In the genomic region with DNA sequence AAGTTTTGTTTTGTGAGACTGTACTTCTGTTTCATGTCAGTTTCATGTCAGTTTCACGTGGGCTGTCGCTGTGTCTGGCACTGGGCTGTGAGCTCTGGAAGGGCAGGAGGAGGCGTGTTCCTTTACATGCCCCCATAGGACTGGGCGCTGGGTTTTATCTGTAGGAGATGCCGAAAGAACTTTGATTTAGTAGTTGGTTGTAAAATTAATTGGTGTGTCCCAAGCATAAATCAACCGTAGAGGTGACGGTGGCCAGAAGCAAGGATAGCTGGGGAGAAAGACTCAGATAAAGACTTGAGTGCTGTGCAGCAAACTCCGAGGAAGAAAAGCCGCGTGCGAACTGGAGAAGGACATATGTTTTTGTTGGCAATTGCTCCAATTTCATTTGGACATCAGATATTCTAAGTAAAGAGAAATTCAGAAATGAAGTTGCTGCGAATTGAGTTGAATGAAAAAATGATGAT, we compare ENCODE assay signal across 13 cellular contexts.
A peak's percentile ranks its signal among the peaks of the same experiment; 100 is the strongest.
DNase-seq lines count a peak whose midpoint lies in the region; ATAC-seq and TF ChIP-seq lines count a peak whose summit lies in the region.
"Had no signal": no experiment of that assay in that cellular context is flagged by ENCODE, and none has a peak within 500 bp of the region (broad histone marks: within the 10 kb centered on the region; RNA-seq: fewer than 3 reads in every experiment).

No MANE protein-coding gene starts in this region.

- peaks cover 9% of the 10 kb centered on the region; the same call in 1 of the 2 replicates for H3K9me3 ChIP-seq in SK-N-SH
- peaks cover 8% of the 10 kb centered on the region for H3K9me3 ChIP-seq in hepatocyte (ENCODE audit: low read depth)

- H4K20me1 ChIP-seq in SK-N-SH (ENCODE audit: insufficient read depth) (no peaks in the 10 kb centered on the region), hepatocyte (ENCODE audit: insufficient read depth, poor library complexity, severe bottlenecking) (no peaks in the 10 kb centered on the region)

- CTCF ChIA-PET in SK-N-SH (lab: Yijun Ruan, JAX) = interaction anchor here (1.1 to 1.5 kb wide), 3 partner anchors 14 to 395 kb away, joined by 3 to 4 read pairs (median 3); no protein-coding TSS in a partner anchor

- H3K27me3 ChIP-seq in SK-N-SH (ENCODE audit: insufficient read depth) (no peaks in the 10 kb centered on the region), hepatocyte (peaks cover 4% of the 10 kb centered on the region)
- H3K27me3 ChIP-seq: MG63 had no signal

- no peak for TF ChIP-seq RAD21 in SK-N-SH (IDR thresholded peaks at IDR 0.05; ENCODE audit: low read length)

- H3F3A ChIP-seq in SK-N-SH (replicated peaks; ENCODE audit: insufficient read depth) = no peaks in the 10 kb centered on the region

- POLR2A ChIA-PET in SK-N-SH (lab: Yijun Ruan, JAX) = no interaction called here

- H2AFZ ChIP-seq in SK-N-SH (ENCODE audit: low read depth) (no peak overlapping the region), hepatocyte (no peak overlapping the region)

- no peak for TF ChIP-seq CTCF in SK-N-SH (IDR thresholded peaks at IDR 0.05)
- no peak for TF ChIP-seq CTCF in hepatocyte (IDR thresholded peaks at IDR 0.05; ENCODE audit: poor library complexity)

- TF ChIP-seq EP300 in SK-N-SH (IDR thresholded peaks at IDR 0.05; ENCODE audit: borderline replicate concordance in 1 of 2, low read depth in 1 of 2, low read length in 1 of 2) = no peak

- ATAC-seq in SK-N-SH treated with all-trans-retinoic acid at 6 μM for 48 hours (no peak), HG02852 (IDR thresholded peaks at IDR 0.05; ENCODE audit: unreplicated experiment) (no peak)
- ATAC-seq: Panc1 had no signal

- no peak overlapping the region for H3K9ac ChIP-seq in SK-N-SH

- H3K9me2 ChIP-seq in SK-N-SH (no peaks in the 10 kb centered on the region), hepatocyte (replicated peaks; ENCODE audit: insufficient read depth) (no peaks in the 10 kb centered on the region)

- no peaks in the 10 kb centered on the region for H3K79me2 ChIP-seq in SK-N-SH (ENCODE audit: insufficient read depth)
- H3K79me2 ChIP-seq in hepatocyte = no peaks in the 10 kb centered on the region

- 14% methylated on average over 12 of the region's 12 CpGs for WGBS in SK-N-SH (ENCODE audit: low lambda C conversion rate)
- 48% methylated on average over 12 of the region's 12 CpGs for WGBS in hepatocyte (ENCODE audit: low lambda C conversion rate, missing lambda C conversion rate)

- DNase-seq in SK-N-SH (peak; percentile 29), NCI-H345 (lab: John Stamatoyannopoulos, UW) (peak; percentile 18), hepatocyte (ENCODE audit: low spot score) (no peak), middle frontal gyrus (ENCODE audit: extremely low spot score, low spot score) (no peak), NCI-H510A treated with DMSO at 0.1 percent for 48 hours (lab: John Stamatoyannopoulos, UW) (no peak)
- DNase-seq: DMS 273 treated with DMSO at 0.1 percent for 48 hours, Karpas-422, MG63, NCI-H2029 had no signal

- H3K36me3 ChIP-seq in SK-N-SH (replicated peaks in 1 of 2; ENCODE audit: control insufficient read depth in 1 of 2, insufficient read depth in 2 of 2, low read length in 1 of 2) (no peaks in the 10 kb centered on the region), hepatocyte (replicated peaks; ENCODE audit: insufficient read depth, low read depth) (no peaks in the 10 kb centered on the region)
- H3K36me3 ChIP-seq: MG63 had no signal

- H3K27ac ChIP-seq in SK-N-SH (ENCODE audit: low read depth in 2 of 2, low read length in 1 of 2) (no peak overlapping the region), hepatocyte (no peak overlapping the region)
- H3K27ac ChIP-seq: C4-2B had no signal

- H3K4me3 ChIP-seq in SK-N-SH (ENCODE audit: low read depth in 2 of 2, low read length in 1 of 2) (no peak overlapping the region; a peak in 1 of 4 replicates), hepatocyte (no peak overlapping the region)
- H3K4me3 ChIP-seq: MG63 had no signal

- peaks cover 0 to 4% of the 10 kb centered on the region in 2 experiments; a peak in 3 of 4 replicates for H3K4me1 ChIP-seq in SK-N-SH (ENCODE audit: control insufficient read depth in 1 of 2, insufficient read depth in 2 of 2, low read depth in 1 of 2, low read length in 1 of 2)
- H3K4me1 ChIP-seq in hepatocyte (ENCODE audit: insufficient read depth) = no peaks in the 10 kb centered on the region

- H3K4me2 ChIP-seq in SK-N-SH (no peak overlapping the region), hepatocyte (peak overlapping the region; percentile 39)

TF ChIP-seq in SK-N-SH, 30 proteins besides CTCF, POLR2A, EP300 and RAD21:
- TF ChIP-seq GATA2 (CRISPR knock-in tag; IDR thresholded peaks at IDR 0.05) = no peak
- TF ChIP-seq, protein P1, sequence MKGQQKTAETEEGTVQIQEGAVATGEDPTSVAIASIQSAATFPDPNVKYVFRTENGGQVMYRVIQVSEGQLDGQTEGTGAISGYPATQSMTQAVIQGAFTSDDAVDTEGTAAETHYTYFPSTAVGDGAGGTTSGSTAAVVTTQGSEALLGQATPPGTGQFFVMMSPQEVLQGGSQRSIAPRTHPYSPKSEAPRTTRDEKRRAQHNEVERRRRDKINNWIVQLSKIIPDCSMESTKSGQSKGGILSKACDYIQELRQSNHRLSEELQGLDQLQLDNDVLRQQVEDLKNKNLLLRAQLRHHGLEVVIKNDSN (IDR thresholded peaks at IDR 0.05; ENCODE audit: borderline replicate concordance, low read depth) = no peak
- TF ChIP-seq, protein P2, sequence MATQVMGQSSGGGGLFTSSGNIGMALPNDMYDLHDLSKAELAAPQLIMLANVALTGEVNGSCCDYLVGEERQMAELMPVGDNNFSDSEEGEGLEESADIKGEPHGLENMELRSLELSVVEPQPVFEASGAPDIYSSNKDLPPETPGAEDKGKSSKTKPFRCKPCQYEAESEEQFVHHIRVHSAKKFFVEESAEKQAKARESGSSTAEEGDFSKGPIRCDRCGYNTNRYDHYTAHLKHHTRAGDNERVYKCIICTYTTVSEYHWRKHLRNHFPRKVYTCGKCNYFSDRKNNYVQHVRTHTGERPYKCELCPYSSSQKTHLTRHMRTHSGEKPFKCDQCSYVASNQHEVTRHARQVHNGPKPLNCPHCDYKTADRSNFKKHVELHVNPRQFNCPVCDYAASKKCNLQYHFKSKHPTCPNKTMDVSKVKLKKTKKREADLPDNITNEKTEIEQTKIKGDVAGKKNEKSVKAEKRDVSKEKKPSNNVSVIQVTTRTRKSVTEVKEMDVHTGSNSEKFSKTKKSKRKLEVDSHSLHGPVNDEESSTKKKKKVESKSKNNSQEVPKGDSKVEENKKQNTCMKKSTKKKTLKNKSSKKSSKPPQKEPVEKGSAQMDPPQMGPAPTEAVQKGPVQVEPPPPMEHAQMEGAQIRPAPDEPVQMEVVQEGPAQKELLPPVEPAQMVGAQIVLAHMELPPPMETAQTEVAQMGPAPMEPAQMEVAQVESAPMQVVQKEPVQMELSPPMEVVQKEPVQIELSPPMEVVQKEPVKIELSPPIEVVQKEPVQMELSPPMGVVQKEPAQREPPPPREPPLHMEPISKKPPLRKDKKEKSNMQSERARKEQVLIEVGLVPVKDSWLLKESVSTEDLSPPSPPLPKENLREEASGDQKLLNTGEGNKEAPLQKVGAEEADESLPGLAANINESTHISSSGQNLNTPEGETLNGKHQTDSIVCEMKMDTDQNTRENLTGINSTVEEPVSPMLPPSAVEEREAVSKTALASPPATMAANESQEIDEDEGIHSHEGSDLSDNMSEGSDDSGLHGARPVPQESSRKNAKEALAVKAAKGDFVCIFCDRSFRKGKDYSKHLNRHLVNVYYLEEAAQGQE (IDR thresholded peaks at IDR 0.05; ENCODE audit: low read depth, low read length) = no peak
- TF ChIP-seq MEF2A (IDR thresholded peaks at IDR 0.05; ENCODE audit: borderline replicate concordance, low read depth) = no peak
- peak; percentile 76 for TF ChIP-seq MXI1 (IDR thresholded peaks at IDR 0.05; ENCODE audit: low read depth, low read length)

TF ChIP-seq in SK-N-SH treated with all-trans-retinoic acid at 6 μM for 48 hours, 23 proteins besides CTCF, POLR2A, EP300 and RAD21 (continues in another document):
- TF ChIP-seq RARB (CRISPR knock-in tag; IDR thresholded peaks at IDR 0.05) = no peak
- TF ChIP-seq, protein P3, sequence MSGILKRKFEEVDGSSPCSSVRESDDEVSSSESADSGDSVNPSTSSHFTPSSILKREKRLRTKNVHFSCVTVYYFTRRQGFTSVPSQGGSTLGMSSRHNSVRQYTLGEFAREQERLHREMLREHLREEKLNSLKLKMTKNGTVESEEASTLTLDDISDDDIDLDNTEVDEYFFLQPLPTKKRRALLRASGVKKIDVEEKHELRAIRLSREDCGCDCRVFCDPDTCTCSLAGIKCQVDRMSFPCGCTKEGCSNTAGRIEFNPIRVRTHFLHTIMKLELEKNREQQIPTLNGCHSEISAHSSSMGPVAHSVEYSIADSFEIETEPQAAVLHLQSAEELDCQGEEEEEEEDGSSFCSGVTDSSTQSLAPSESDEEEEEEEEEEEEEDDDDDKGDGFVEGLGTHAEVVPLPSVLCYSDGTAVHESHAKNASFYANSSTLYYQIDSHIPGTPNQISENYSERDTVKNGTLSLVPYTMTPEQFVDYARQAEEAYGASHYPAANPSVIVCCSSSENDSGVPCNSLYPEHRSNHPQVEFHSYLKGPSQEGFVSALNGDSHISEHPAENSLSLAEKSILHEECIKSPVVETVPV (CRISPR knock-in tag; IDR thresholded peaks at IDR 0.05) = no peak
- no peak for TF ChIP-seq ZNF565 (CRISPR knock-in tag; conservative IDR thresholded peaks at IDR 0.05; ENCODE audit: low read depth)
- TF ChIP-seq GLIS3 (CRISPR knock-in tag; IDR thresholded peaks at IDR 0.05) = no peak
- TF ChIP-seq BACH2 (CRISPR knock-in tag; IDR thresholded peaks at IDR 0.05; ENCODE audit: borderline replicate concordance) = no peak
- TF ChIP-seq ESRRG (CRISPR knock-in tag; IDR thresholded peaks at IDR 0.05) = no peak
- TF ChIP-seq ZFP3 (CRISPR knock-in tag; IDR thresholded peaks at IDR 0.05) = no peak
- TF ChIP-seq ARNTL (CRISPR knock-in tag; IDR thresholded peaks at IDR 0.05; ENCODE audit: borderline replicate concordance, low read depth) = no peak
- no peak for TF ChIP-seq ZC3H10 (CRISPR knock-in tag; IDR thresholded peaks at IDR 0.05)
- TF ChIP-seq ZFP30 (CRISPR knock-in tag; IDR thresholded peaks at IDR 0.05) = no peak
- TF ChIP-seq TCF4 (CRISPR knock-in tag; IDR thresholded peaks at IDR 0.05; ENCODE audit: borderline replicate concordance) = no peak

Comparison
In these comparisons a context has a peak if more than half of its experiments do, and no peak if none do; other contexts are left out.
1. DNase-seq: peak in SK-N-SH (single experiment) and NCI-H345 (single experiment); none in hepatocyte (single experiment), middle frontal gyrus (single experiment) and NCI-H510A treated with DMSO at 0.1 percent for 48 hours (single experiment).